ENCODE assay signal across 8 cellular contexts in genomic region chr11:65432686-65433582, GRCh38. TPM values are rescaled to one million over a fixed set of nuclear protein-coding genes. Genes with fewer than 3 reads are reported as not detected.
A peak's percentile ranks its signal among the peaks of the same experiment; 100 is the strongest.
DNase-seq lines count a peak whose midpoint lies in the region; ATAC-seq and TF ChIP-seq lines count a peak whose summit lies in the region.

No MANE protein-coding gene starts in this region.

- H3K9me3 ChIP-seq in liver (ENCODE audit: control insufficient read depth in 4 of 4, low read length in 3 of 4): no peaks in the 10 kb centered on the region

- POLR2A ChIA-PET in activated CD8-positive, alpha-beta T cell treated with anti-CD3 and anti-CD28 coated beads, Interleukin-2, amount 10 ng/mL, durations not matched to agents 7 days and 5 days (lab: Charles Lee): interaction anchor here (0.7 to 2.0 kb wide), 7 partner anchors 9 to 66 kb away, joined by 3 to 24 read pairs (median 3); partner anchors contain the start of genes MALAT1 and NEAT1

- H3K36me3 ChIP-seq in liver (ENCODE audit: control insufficient read depth in 4 of 4, insufficient read depth in 3 of 4, low read depth in 1 of 4, low read length in 3 of 4): peaks cover under 1 to 21% (median 11%) of the 10 kb centered on the region in 4 donors

- peaks cover 0 to 59% (median 20%) of the 10 kb centered on the region in 4 donors for H3K4me1 ChIP-seq in liver (ENCODE audit: control insufficient read depth in 4 of 4, insufficient read depth in 4 of 4, low read length in 3 of 4)

- 59% methylated on average over 1 of the region's 1 CpG for WGBS in liver

- no peaks in the 10 kb centered on the region for H3K27me3 ChIP-seq in liver (ENCODE audit: control insufficient read depth in 4 of 4, insufficient read depth in 4 of 4, low read length in 3 of 4)

- H3K27me3 Mint-ChIP-seq in activated CD8-positive, alpha-beta T cell treated with anti-CD3 and anti-CD28 coated beads, Interleukin-2, amount 10 ng/mL, durations not matched to agents 7 days and 5 days (ENCODE audit: low read depth): no peaks in the 10 kb centered on the region

- ATAC-seq in activated CD8-positive, alpha-beta T cell treated with anti-CD3 and anti-CD28 coated beads, Interleukin-2, amount 10 ng/mL, durations not matched to agents 7 days and 5 days: no peak
- no peak for ATAC-seq in HG02623 (IDR thresholded peaks at IDR 0.05; ENCODE audit: unreplicated experiment)
- no peak for ATAC-seq in GM21619 (IDR thresholded peaks at IDR 0.05; ENCODE audit: unreplicated experiment)

- no peak for TF ChIP-seq CTCF in liver (IDR thresholded peaks at IDR 0.05; ENCODE audit: low read depth, low read length, missing input control)

- H3K4me3 ChIP-seq in liver (ENCODE audit: low read depth in 1 of 3, low read length in 3 of 3): no peak overlapping the region

- H3K4me3 Mint-ChIP-seq in activated CD8-positive, alpha-beta T cell treated with anti-CD3 and anti-CD28 coated beads, Interleukin-2, amount 10 ng/mL, durations not matched to agents 7 days and 5 days: no peak overlapping the region

- DNase-seq in EH (ENCODE audit: low read depth) (peak; percentile 69), Kasumi-1 (lab: John Stamatoyannopoulos, UW) (peak; percentile 50 to 66), NCI-H510A (lab: John Stamatoyannopoulos, UW) (no peak), SHP77 treated with DMSO at 0.1 percent for 48 hours (lab: John Stamatoyannopoulos, UW) (no peak)
- no peak for DNase-seq in activated CD8-positive, alpha-beta T cell treated with anti-CD3 and anti-CD28 coated beads, Interleukin-2, amount 10 ng/mL, durations not matched to agents 7 days and 5 days

- TF ChIP-seq RAD21 in liver (IDR thresholded peaks at IDR 0.05): peak; percentile 65 to 66

- CTCF ChIA-PET in activated CD8-positive, alpha-beta T cell treated with anti-CD3 and anti-CD28 coated beads, Interleukin-2, amount 10 ng/mL, durations not matched to agents 7 days and 5 days (lab: Charles Lee): interaction anchor here (0.6 to 1.5 kb wide), 7 partner anchors 12 to 75 kb away, joined by 3 to 23 read pairs (median 4); no protein-coding TSS in a partner anchor

- H3K27ac ChIP-seq in liver (ENCODE audit: low read depth in 1 of 2, low read length in 2 of 2): peak overlapping the region; percentile 27 to 29

- H3K27ac Mint-ChIP-seq in activated CD8-positive, alpha-beta T cell treated with anti-CD3 and anti-CD28 coated beads, Interleukin-2, amount 10 ng/mL, durations not matched to agents 7 days and 5 days: peak overlapping the region; percentile 50

- peaks cover 60% of the 10 kb centered on the region for H3K36me3 Mint-ChIP-seq in activated CD8-positive, alpha-beta T cell treated with anti-CD3 and anti-CD28 coated beads, Interleukin-2, amount 10 ng/mL, durations not matched to agents 7 days and 5 days (ENCODE audit: low read depth)

- peaks cover 82% of the 10 kb centered on the region for H3K4me1 Mint-ChIP-seq in activated CD8-positive, alpha-beta T cell treated with anti-CD3 and anti-CD28 coated beads, Interleukin-2, amount 10 ng/mL, durations not matched to agents 7 days and 5 days (ENCODE audit: low read depth)

- no peaks in the 10 kb centered on the region for H3K9me3 Mint-ChIP-seq in activated CD8-positive, alpha-beta T cell treated with anti-CD3 and anti-CD28 coated beads, Interleukin-2, amount 10 ng/mL, durations not matched to agents 7 days and 5 days (ENCODE audit: insufficient read depth)

- H3K9ac ChIP-seq in liver (ENCODE audit: low read depth in 1 of 2, low read length in 2 of 2): no peak overlapping the region

TF ChIP-seq in liver, 16 proteins besides CTCF, POLR2A, EP300 and RAD21:
- TF ChIP-seq TAF1 (conservative IDR thresholded peaks at IDR 0.05): no peak
- no peak for TF ChIP-seq FOXA1 (IDR thresholded peaks at IDR 0.05)
- TF ChIP-seq RXRA (IDR thresholded peaks at IDR 0.05): no peak
- TF ChIP-seq FOXA2 (IDR thresholded peaks at IDR 0.05): no peak
- no peak for TF ChIP-seq NR2F2 (IDR thresholded peaks at IDR 0.05)
- no peak for TF ChIP-seq REST (IDR thresholded peaks at IDR 0.05)
- TF ChIP-seq JUND (IDR thresholded peaks at IDR 0.05): no peak
- no peak for TF ChIP-seq YY1 (IDR thresholded peaks at IDR 0.05)
- TF ChIP-seq GABPA (IDR thresholded peaks at IDR 0.05 in 1 of 2, conservative IDR thresholded peaks at IDR 0.05 in 1 of 2): no peak
- TF ChIP-seq HNF4G (IDR thresholded peaks at IDR 0.05): no peak
- no peak for TF ChIP-seq HNF4A (conservative IDR thresholded peaks at IDR 0.05)
- TF ChIP-seq EGR1 (IDR thresholded peaks at IDR 0.05; ENCODE audit: low read depth in 2 of 2): no peak
- no peak for TF ChIP-seq ATF3 (IDR thresholded peaks at IDR 0.05)
- TF ChIP-seq MAX (IDR thresholded peaks at IDR 0.05): no peak
- no peak for TF ChIP-seq SP1 (IDR thresholded peaks at IDR 0.05)
- TF ChIP-seq ZBTB33 (IDR thresholded peaks at IDR 0.05): no peak

RNA-seq across cellular contexts. Expression of gene NEAT1, which starts 10.3 kb away (rescaled TPM):
- 100 to 1,000 TPM; 212 to 254 TPM for total RNA-seq in activated CD8-positive, alpha-beta T cell treated with anti-CD3 and anti-CD28 coated beads, Interleukin-2, amount 10 ng/mL, durations not matched to agents 7 days and 5 days
- 1,000 to 10,000 TPM in 1 of 2 donors, 10 to 100 TPM in 1; 29.6 to 1,968 TPM for total RNA-seq in liver
- 100 to 1,000 TPM in 1 of 2 donors, 10 to 100 TPM in 1; 50.2 to 111 TPM for polyA plus RNA-seq in liver

RNA-seq across cellular contexts. Expression of gene FRMD8, which starts 46.5 kb away (rescaled TPM):
- 10 to 100 TPM; 51.0 to 54.7 TPM for total RNA-seq in activated CD8-positive, alpha-beta T cell treated with anti-CD3 and anti-CD28 coated beads, Interleukin-2, amount 10 ng/mL, durations not matched to agents 7 days and 5 days
- 10 to 100 TPM; 20.7 to 22.8 TPM for total RNA-seq in liver
- polyA plus RNA-seq in liver: 1 to 10 TPM; 2.8 to 9.4 TPM

RNA-seq across cellular contexts. Expression of gene SLC25A45, which starts 50.5 kb away (rescaled TPM):
- total RNA-seq in activated CD8-positive, alpha-beta T cell treated with anti-CD3 and anti-CD28 coated beads, Interleukin-2, amount 10 ng/mL, durations not matched to agents 7 days and 5 days: 10 to 100 TPM; 24.5 to 28.2 TPM
- total RNA-seq in liver: 1 to 10 TPM; 5.1 to 6.8 TPM
- 1 to 10 TPM; 4.5 to 5.6 TPM for polyA plus RNA-seq in liver

Comparison
In these comparisons a context has a peak if more than half of its experiments do, and no peak if none do; other contexts are left out.
1. DNase-seq: peak in EH (single experiment) and Kasumi-1 (2 of 2); none in activated CD8-positive, alpha-beta T cell treated with anti-CD3 and anti-CD28 coated beads, Interleukin-2, amount 10 ng/mL, durations not matched to agents 7 days and 5 days (single experiment), NCI-H510A (single experiment) and SHP77 treated with DMSO at 0.1 percent for 48 hours (single experiment).